Comparison of ENCODE assay signal across 2 cellular contexts in the genomic region with DNA sequence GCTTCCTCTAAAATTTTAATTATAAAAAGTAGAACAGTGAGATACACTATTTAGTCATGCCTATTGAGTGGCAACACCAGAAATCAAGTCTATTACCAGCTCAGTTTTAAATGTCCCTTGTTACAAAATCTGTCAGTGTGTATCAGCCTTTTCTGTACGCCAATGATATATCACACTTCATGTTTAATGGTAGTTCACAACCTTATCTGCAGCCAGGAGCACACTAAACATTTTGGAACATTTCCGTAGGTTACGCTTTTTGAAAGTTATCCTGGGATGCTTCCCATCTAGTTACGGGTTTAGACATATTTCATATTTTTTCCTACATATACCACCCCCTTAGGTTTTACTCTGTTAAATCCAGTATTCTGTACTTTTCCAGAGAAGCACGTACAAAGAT.
TF ChIP-seq lines count a peak whose summit lies in the region.

No MANE protein-coding gene starts in this region.

TF ChIP-seq in GM12878, 131 proteins besides CTCF, POLR2A, EP300 and RAD21:
- TF ChIP-seq BMI1 (IDR thresholded peaks at IDR 0.05; ENCODE audit: borderline replicate concordance): 0 out of 2 replicates have a peak, but pooled peaks have one; percentile 17
- TF ChIP-seq POLR2AphosphoS2 (IDR thresholded peaks at IDR 0.05; ENCODE audit: low read depth, low read length): peak; percentile 50; the same call in 1 of the 2 replicates
- no peak for TF ChIP-seq MEF2B (IDR thresholded peaks at IDR 0.05; ENCODE audit: partially characterized antibody, poor library complexity, severe bottlenecking)
- peak; percentile 51; the same call in 1 of the 2 replicates for TF ChIP-seq BACH1 (IDR thresholded peaks at IDR 0.05; ENCODE audit: borderline replicate concordance)
- no peak for TF ChIP-seq HDGF (IDR thresholded peaks at IDR 0.05)
- TF ChIP-seq POLR2AphosphoS5 (IDR thresholded peaks at IDR 0.05; ENCODE audit: low read length): 0 out of 2 replicates have a peak, but pooled peaks have one; percentile 32

TF ChIP-seq in neural cell, 6 proteins besides CTCF, POLR2A, EP300 and RAD21:
- TF ChIP-seq, protein P1, sequence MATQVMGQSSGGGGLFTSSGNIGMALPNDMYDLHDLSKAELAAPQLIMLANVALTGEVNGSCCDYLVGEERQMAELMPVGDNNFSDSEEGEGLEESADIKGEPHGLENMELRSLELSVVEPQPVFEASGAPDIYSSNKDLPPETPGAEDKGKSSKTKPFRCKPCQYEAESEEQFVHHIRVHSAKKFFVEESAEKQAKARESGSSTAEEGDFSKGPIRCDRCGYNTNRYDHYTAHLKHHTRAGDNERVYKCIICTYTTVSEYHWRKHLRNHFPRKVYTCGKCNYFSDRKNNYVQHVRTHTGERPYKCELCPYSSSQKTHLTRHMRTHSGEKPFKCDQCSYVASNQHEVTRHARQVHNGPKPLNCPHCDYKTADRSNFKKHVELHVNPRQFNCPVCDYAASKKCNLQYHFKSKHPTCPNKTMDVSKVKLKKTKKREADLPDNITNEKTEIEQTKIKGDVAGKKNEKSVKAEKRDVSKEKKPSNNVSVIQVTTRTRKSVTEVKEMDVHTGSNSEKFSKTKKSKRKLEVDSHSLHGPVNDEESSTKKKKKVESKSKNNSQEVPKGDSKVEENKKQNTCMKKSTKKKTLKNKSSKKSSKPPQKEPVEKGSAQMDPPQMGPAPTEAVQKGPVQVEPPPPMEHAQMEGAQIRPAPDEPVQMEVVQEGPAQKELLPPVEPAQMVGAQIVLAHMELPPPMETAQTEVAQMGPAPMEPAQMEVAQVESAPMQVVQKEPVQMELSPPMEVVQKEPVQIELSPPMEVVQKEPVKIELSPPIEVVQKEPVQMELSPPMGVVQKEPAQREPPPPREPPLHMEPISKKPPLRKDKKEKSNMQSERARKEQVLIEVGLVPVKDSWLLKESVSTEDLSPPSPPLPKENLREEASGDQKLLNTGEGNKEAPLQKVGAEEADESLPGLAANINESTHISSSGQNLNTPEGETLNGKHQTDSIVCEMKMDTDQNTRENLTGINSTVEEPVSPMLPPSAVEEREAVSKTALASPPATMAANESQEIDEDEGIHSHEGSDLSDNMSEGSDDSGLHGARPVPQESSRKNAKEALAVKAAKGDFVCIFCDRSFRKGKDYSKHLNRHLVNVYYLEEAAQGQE (IDR thresholded peaks at IDR 0.05; ENCODE audit: borderline replicate concordance): no peak
- TF ChIP-seq SMC3 (conservative IDR thresholded peaks at IDR 0.05; ENCODE audit: poor library complexity) (no peak), TAF1 (IDR thresholded peaks at IDR 0.05; ENCODE audit: low read depth) (no peak), MXI1 (conservative IDR thresholded peaks at IDR 0.05; ENCODE audit: poor library complexity, severe bottlenecking) (no peak), POLR2AphosphoS5 (IDR thresholded peaks at IDR 0.05) (no peak), EZH2 (IDR thresholded peaks at IDR 0.05; ENCODE audit: borderline replicate concordance, insufficient read depth, low read length, poor library complexity, severe bottlenecking) (no peak)
TF ChIP-seq in neural cell: peak in this region for 0.
